In the genomic region with DNA sequence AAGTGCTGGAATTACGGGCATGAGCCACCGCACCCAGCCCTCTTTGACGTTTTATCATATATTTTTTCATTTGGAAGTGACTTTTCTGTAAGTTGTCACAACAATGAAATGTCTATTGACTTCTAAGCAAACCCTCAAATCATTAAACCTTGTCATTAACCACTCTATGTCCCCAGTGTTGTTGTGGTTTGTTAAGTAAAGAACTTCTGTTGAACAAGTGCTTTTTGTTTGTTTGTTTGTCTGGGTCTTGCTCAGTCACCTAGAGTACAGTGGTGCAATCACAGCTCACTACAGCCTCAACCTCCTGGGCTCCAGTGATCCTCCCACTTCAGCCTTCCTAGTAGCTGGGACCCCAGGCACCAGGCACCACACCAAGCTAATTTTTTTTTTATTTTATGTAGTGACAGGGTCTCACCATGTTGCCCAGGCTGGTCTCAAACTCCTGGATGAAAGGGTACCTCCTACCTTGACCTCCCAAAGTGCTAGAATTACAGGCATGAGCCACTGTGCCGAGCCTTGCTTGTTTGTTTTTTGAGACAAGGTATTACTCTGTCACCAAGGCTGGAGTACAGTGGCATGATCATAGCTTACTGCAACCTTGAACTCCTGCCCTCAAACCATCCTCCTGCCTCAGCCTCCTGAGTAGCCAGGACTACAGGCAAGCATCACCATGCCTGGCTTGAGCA, we compare ENCODE assay signal across 27 cellular contexts.
"Had no signal": no experiment of that assay in that cellular context is flagged by ENCODE, and none has a peak within 500 bp of the region (broad histone marks: within the 10 kb centered on the region; RNA-seq: fewer than 3 reads in every experiment).

No MANE protein-coding gene starts in this region.

- H3K36me3 Mint-ChIP-seq: activated CD4-positive, alpha-beta memory T cell treated with anti-CD3 and anti-CD28 coated beads for 36 hours; activated naive CD4-positive, alpha-beta T cell treated with anti-CD3 and anti-CD28 coated beads, Interleukin-2, amount 50 U/mL, for 24 hours; naive B cell had no signal

- H3K9me3 Mint-ChIP-seq: activated CD4-positive, alpha-beta memory T cell treated with anti-CD3 and anti-CD28 coated beads for 36 hours; activated CD4-positive, alpha-beta T cell treated with anti-CD3 and anti-CD28 coated beads, Interleukin-2, amount 10 ng/mL, durations not matched to agents 24 days and 14 days; activated naive CD4-positive, alpha-beta T cell treated with anti-CD3 and anti-CD28 coated beads, Interleukin-2, amount 50 U/mL, for 24 hours; activated naive CD8-positive, alpha-beta T cell treated with anti-CD3 and anti-CD28 coated beads, Interleukin-2, amount 50 U/mL, for 24 hours; activated T-cell treated with anti-CD3 and anti-CD28 coated beads, Interleukin-2, amount 50 U/mL, for 24 hours; naive B cell; nephron progenitor cell had no signal

- H3K27me3 ChIP-seq: breast epithelium, gastroesophageal sphincter, pancreas, spleen, vagina had no signal

- H3K27ac ChIP-seq: gastroesophageal sphincter, left ventricle myocardium inferior, spleen, vagina, WERI-Rb-1 had no signal

- H3K4me3 ChIP-seq: breast epithelium, gastroesophageal sphincter, left ventricle myocardium inferior, pancreas, spleen, vagina had no signal

- H3K9me3 ChIP-seq: breast epithelium, gastroesophageal sphincter, left ventricle myocardium inferior, pancreas, spleen, vagina had no signal

- ATAC-seq: activated naive CD8-positive, alpha-beta T cell treated with anti-CD3 and anti-CD28 coated beads, Interleukin-2, amount 50 U/mL, for 24 hours; gastroesophageal sphincter; pancreas; right cardiac atrium; T-helper 17 cell had no signal

- H3K4me1 ChIP-seq: breast epithelium had no signal

- H3K4me3 Mint-ChIP-seq: activated CD4-positive, alpha-beta memory T cell treated with anti-CD3 and anti-CD28 coated beads for 36 hours; activated CD4-positive, alpha-beta T cell treated with anti-CD3 and anti-CD28 coated beads, Interleukin-2, amount 10 ng/mL, durations not matched to agents 24 days and 14 days; activated naive CD4-positive, alpha-beta T cell treated with anti-CD3 and anti-CD28 coated beads, Interleukin-2, amount 50 U/mL, for 24 hours; activated naive CD8-positive, alpha-beta T cell treated with anti-CD3 and anti-CD28 coated beads, Interleukin-2, amount 50 U/mL, for 24 hours; activated T-cell treated with anti-CD3 and anti-CD28 coated beads, Interleukin-2, amount 50 U/mL, for 24 hours; naive B cell; nephron progenitor cell; T-helper 17 cell had no signal

- DNase-seq: activated CD4-positive, alpha-beta memory T cell treated with anti-CD3 and anti-CD28 coated beads for 36 hours; activated CD4-positive, alpha-beta T cell treated with anti-CD3 and anti-CD28 coated beads, Interleukin-2, amount 10 ng/mL, durations not matched to agents 24 days and 14 days; activated CD4-positive, CD25-positive, alpha-beta regulatory T cell treated with anti-CD3 and anti-CD28 coated beads, Interleukin-2, amount 50 U/mL, for 72 hours; activated CD8-positive, alpha-beta memory T cell treated with anti-CD3 and anti-CD28 coated beads, Interleukin-2, amount 50 U/mL, for 48 hours; activated naive CD8-positive, alpha-beta T cell treated with anti-CD3 and anti-CD28 coated beads, Interleukin-2, amount 50 U/mL, for 24 hours; activated T-cell treated with anti-CD3 and anti-CD28 coated beads, Interleukin-2, amount 50 U/mL, for 24 hours; amygdala; central memory CD4-positive, alpha-beta T cell; head of caudate nucleus; kidney glomerular epithelial cell; left ventricle myocardium inferior; mammary epithelial cell; naive B cell; nephron progenitor cell; nucleus accumbens; pancreas; right cardiac atrium; spleen; stimulated activated naive CD4-positive, alpha-beta T cell; T-helper 17 cell; T1000; trophoblast cell; WERI-Rb-1 had no signal

- H3K4me1 Mint-ChIP-seq: activated naive CD4-positive, alpha-beta T cell treated with anti-CD3 and anti-CD28 coated beads, Interleukin-2, amount 50 U/mL, for 24 hours; T-helper 17 cell had no signal

- H3K36me3 ChIP-seq: breast epithelium, gastroesophageal sphincter, left ventricle myocardium inferior, pancreas, spleen, vagina, WERI-Rb-1 had no signal

- H3K27me3 Mint-ChIP-seq: activated naive CD4-positive, alpha-beta T cell treated with anti-CD3 and anti-CD28 coated beads, Interleukin-2, amount 50 U/mL, for 24 hours had no signal

- H3K27ac Mint-ChIP-seq: activated CD4-positive, alpha-beta memory T cell treated with anti-CD3 and anti-CD28 coated beads for 36 hours; activated CD4-positive, alpha-beta T cell treated with anti-CD3 and anti-CD28 coated beads, Interleukin-2, amount 10 ng/mL, durations not matched to agents 24 days and 14 days; activated naive CD4-positive, alpha-beta T cell treated with anti-CD3 and anti-CD28 coated beads, Interleukin-2, amount 50 U/mL, for 24 hours; activated naive CD8-positive, alpha-beta T cell treated with anti-CD3 and anti-CD28 coated beads, Interleukin-2, amount 50 U/mL, for 24 hours; activated T-cell treated with anti-CD3 and anti-CD28 coated beads, Interleukin-2, amount 50 U/mL, for 24 hours; nephron progenitor cell; T-helper 17 cell had no signal
